Comparison of ENCODE assay signal across 13 cellular contexts in the genomic region with DNA sequence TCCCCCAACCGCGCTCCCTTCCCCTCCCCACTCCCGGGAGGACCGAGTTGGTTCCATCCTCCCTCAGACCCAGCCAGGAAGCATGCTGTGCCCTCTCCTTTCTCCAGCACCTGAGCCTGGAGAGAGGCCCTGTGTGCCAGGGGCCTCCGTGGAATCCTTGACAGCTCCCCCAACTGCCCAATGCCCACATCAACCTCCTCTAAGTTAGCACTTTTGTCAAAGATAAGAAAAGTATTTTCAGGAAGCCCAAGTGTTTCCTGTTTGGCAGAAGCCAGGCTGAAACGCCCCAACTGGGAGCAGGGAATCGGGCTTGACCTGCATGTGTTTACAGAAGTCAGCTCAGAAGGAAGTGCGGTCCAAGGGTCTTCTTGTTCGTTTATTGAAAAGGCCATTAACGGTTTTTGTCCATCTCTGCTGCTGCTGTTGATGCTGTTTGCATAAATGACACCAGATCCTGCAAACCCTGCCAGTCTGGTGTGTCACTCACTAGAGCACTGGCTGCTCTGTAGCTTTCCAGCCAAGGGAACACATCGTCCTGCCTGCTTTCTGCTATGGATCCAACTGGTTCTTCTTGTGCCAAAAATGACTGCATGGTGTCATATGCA. TPM values are rescaled to one million over a fixed set of nuclear protein-coding genes. Genes with fewer than 3 reads are reported as not detected.
A peak's percentile ranks its signal among the peaks of the same experiment; 100 is the strongest.
DNase-seq lines count a peak whose midpoint lies in the region; ATAC-seq and TF ChIP-seq lines count a peak whose summit lies in the region.
"Had no signal": no experiment of that assay in that cellular context is flagged by ENCODE, and none has a peak within 500 bp of the region (broad histone marks: within the 10 kb centered on the region; RNA-seq: fewer than 3 reads in every experiment).

No MANE protein-coding gene starts in this region.

- H3K4me1 ChIP-seq in Peyer's patch, result peaks cover 0 to 14% (median 0%) of the 10 kb centered on the region in 4 donors
- H3K4me1 ChIP-seq in left ventricle myocardium inferior, result peaks cover 57% of the 10 kb centered on the region
- H3K4me1 ChIP-seq in gastrocnemius medialis, result peaks cover 30 to 43% of the 10 kb centered on the region in 2 donors

- TF ChIP-seq POLR2A in Peyer's patch (IDR thresholded peaks at IDR 0.05) (no peak), gastrocnemius medialis (IDR thresholded peaks at IDR 0.05) (peak in 1 of 2 donors; percentile 76)

- H3K27ac ChIP-seq in Peyer's patch, result peak overlapping the region; percentile 42 to 78 (median 64)
- H3K27ac ChIP-seq in left ventricle myocardium inferior (replicated peaks), result peak overlapping the region; percentile 90
- peak overlapping the region; percentile 90 to 99 (median 94) for H3K27ac ChIP-seq in gastrocnemius medialis
- H3K27ac ChIP-seq: SJSA1 had no signal

- peak; percentile 92 for DNase-seq in G401 (ENCODE audit: low spot score)
- DNase-seq in Peyer's patch, result peak in 1 of 3 donors; percentile 66
- peak; percentile 72 for DNase-seq in left ventricle myocardium inferior
- peak; percentile 94 to 96 for DNase-seq in gastrocnemius medialis
- DNase-seq in kidney glomerular epithelial cell (lab: John Stamatoyannopoulos, UW), result no peak
- no peak for DNase-seq in NK-92 (lab: John Stamatoyannopoulos, UW; ENCODE audit: unreplicated experiment)
- no peak for DNase-seq in GM10248 (ENCODE audit: extremely low spot score)
- no peak for DNase-seq in retina
- DNase-seq: activated CD4-positive, alpha-beta memory T cell treated with anti-CD3 and anti-CD28 coated beads, Interleukin-2, amount 10 ng/mL, durations not matched to agents 7 days and 5 days; amniotic stem cell; naive thymus-derived CD4-positive, alpha-beta T cell; NCI-H2081 had no signal

- H3K9me3 ChIP-seq in Peyer's patch (no peaks in the 10 kb centered on the region), left ventricle myocardium inferior (replicated peaks) (no peaks in the 10 kb centered on the region), gastrocnemius medialis (no peaks in the 10 kb centered on the region)
- H3K9me3 ChIP-seq: SJSA1 had no signal

- CTCF ChIA-PET in GM10248 (lab: Yijun Ruan, JAX), result interaction anchor here (2.8 kb wide), 1 partner anchor 26 kb away, joined by 7 read pairs; no protein-coding TSS in a partner anchor

- in situ Hi-C loops in G401 (cut with HindIII; ENCODE audit: low sequenced_read_pairs), result no loop called here
- in situ Hi-C loops in gastrocnemius medialis (cut with MboI; ENCODE audit: low sequenced_read_pairs in 4 of 4), result no loop called here

- ATAC-seq in gastrocnemius medialis, result peak; percentile 98 to 99
- ATAC-seq: naive thymus-derived CD4-positive, alpha-beta T cell had no signal

- TF ChIP-seq CTCF in Peyer's patch (IDR thresholded peaks at IDR 0.05) (no peak), left ventricle myocardium inferior (IDR thresholded peaks at IDR 0.05; ENCODE audit: borderline replicate concordance) (no peak), gastrocnemius medialis (IDR thresholded peaks at IDR 0.05 in 4 of 5, conservative IDR thresholded peaks at IDR 0.05 in 1 of 5) (no peak), GM10248 (IDR thresholded peaks at IDR 0.05; ENCODE audit: control extremely low read depth, extremely low read depth, low read depth, missing control alignments) (no peak)

- H3K4me3 ChIP-seq in Peyer's patch (no peak overlapping the region), left ventricle myocardium inferior (peak overlapping the region; percentile 34), gastrocnemius medialis (peak overlapping the region; percentile 12 to 52 (median 46))
- H3K4me3 ChIP-seq: SJSA1 had no signal

- H3K27me3 ChIP-seq in Peyer's patch (no peaks in the 10 kb centered on the region), left ventricle myocardium inferior (ENCODE audit: low read depth) (peaks cover 11% of the 10 kb centered on the region), gastrocnemius medialis (no peaks in the 10 kb centered on the region)
- H3K27me3 ChIP-seq: SJSA1 had no signal

- intact Hi-C loops in left ventricle myocardium inferior (cut with micrococcal nuclease) (no loop called here), gastrocnemius medialis (cut with DNase I; ENCODE audit: low total_unique reads) (loop anchor here (2.0 kb wide), 1 partner anchor 24 kb away; no protein-coding TSS in a partner anchor)

- H3K36me3 ChIP-seq in Peyer's patch, result no peaks in the 10 kb centered on the region
- no peaks in the 10 kb centered on the region for H3K36me3 ChIP-seq in left ventricle myocardium inferior
- H3K36me3 ChIP-seq in gastrocnemius medialis, result no peaks in the 10 kb centered on the region
- H3K36me3 ChIP-seq: SJSA1 had no signal

- POLR2A ChIA-PET in GM10248 (lab: Yijun Ruan, JAX), result no interaction called here

RNA-seq across cellular contexts. Expression of a gene that starts 35.3 kb away (rescaled TPM):
- 0.17 and 0.25 TPM in 2 replicates for total RNA-seq in G401 (2014; rRNA removed; shearing (Covaris generic))
- total RNA-seq in Peyer's patch (100 to 1,000 TPM in 1 of 4 donors, 10 to 100 TPM in 3; 51.7 to 172 (median 71.0) TPM), left ventricle myocardium inferior (57.1 TPM), gastrocnemius medialis (100 to 1,000 TPM in 2 of 4 donors, 10 to 100 TPM in 2; 45.3 to 150 (median 108) TPM)

RNA-seq across cellular contexts. Expression of a gene that starts 37.8 kb away (rescaled TPM):
- 0.55 and 1.6 TPM in 2 replicates for total RNA-seq in G401 (2014; rRNA removed; shearing (Covaris generic))
- total RNA-seq in Peyer's patch (100 to 1,000 TPM in 3 of 4 donors, 10 to 100 TPM in 1; 82.5 to 195 (median 116) TPM), left ventricle myocardium inferior (73.5 TPM), gastrocnemius medialis (1 to 10 TPM; 6.5 to 8.7 (median 7.2) TPM)
- total RNA-seq: activated CD4-positive, alpha-beta memory T cell treated with anti-CD3 and anti-CD28 coated beads, Interleukin-2, amount 10 ng/mL, durations not matched to agents 7 days and 5 days; naive thymus-derived CD4-positive, alpha-beta T cell had no signal

Comparison
In these comparisons a context has a peak if more than half of its experiments do, and no peak if none do; other contexts are left out.
1. DNase-seq: peak in G401 (single experiment), left ventricle myocardium inferior (single experiment) and gastrocnemius medialis (2 of 2); none in kidney glomerular epithelial cell (single experiment), NK-92 (single experiment), GM10248 (single experiment) and retina (single experiment).
2. H3K4me3 ChIP-seq: peak in left ventricle myocardium inferior (single experiment) and gastrocnemius medialis (4 of 4); none in Peyer's patch (0 of 4).
3. RNA of a gene that starts 35.3 kb away (total RNA-seq): 45.3 to 150 TPM in gastrocnemius medialis, 51.7 to 172 TPM in Peyer's patch and 57.1 TPM in left ventricle myocardium inferior (single experiment); 0.17 to 0.25 TPM in G401; every median in the first group is over 10 times any median in the second.
4. Peak in every context shown above with its lines, with median percentiles within 50 percentile points of each other: H3K27ac ChIP-seq.